ENCODE assay signal across 8 cellular contexts in genomic region chr15:67025719-67026118, GRCh38. TPM values are rescaled to one million over a fixed set of nuclear protein-coding genes. Genes with fewer than 3 reads are reported as not detected.
DNase-seq lines count a peak whose midpoint lies in the region; TF ChIP-seq lines count a peak whose summit lies in the region.

No MANE protein-coding gene starts in this region.

- H3K27ac ChIP-seq in effector memory CD4-positive, alpha-beta T cell (ENCODE audit: insufficient read depth, low read length, poor library complexity, severe bottlenecking) = no peak overlapping the region

- H3K9me3 Mint-ChIP-seq in Calu3 (ENCODE audit: low read depth, unreplicated experiment) = no peaks in the 10 kb centered on the region

- H3K4me1 Mint-ChIP-seq in Calu3 (ENCODE audit: low read depth, unreplicated experiment) = peaks cover 46% of the 10 kb centered on the region

- no peaks in the 10 kb centered on the region for H3K36me3 ChIP-seq in effector memory CD4-positive, alpha-beta T cell (ENCODE audit: control insufficient read depth, insufficient read depth, low read length)

- H3K9me3 ChIP-seq in effector memory CD4-positive, alpha-beta T cell (ENCODE audit: control insufficient read depth, low read length) = no peaks in the 10 kb centered on the region

- intact Hi-C loops in Calu3 (cut with micrococcal nuclease; ENCODE audit: unreplicated experiment) = no loop called here
- intact Hi-C loops in posterior vena cava (cut with DNase I) = loop anchor here in 1 of 2 donors (2.0 kb wide), 1 partner anchor 39 kb away; the partner anchor contains the start of gene SMAD3

- H3K27me3 ChIP-seq in effector memory CD4-positive, alpha-beta T cell (replicated peaks; ENCODE audit: control insufficient read depth, insufficient read depth, low read length, poor library complexity, severe bottlenecking) = no peaks in the 10 kb centered on the region

- BruUV-seq in Calu3 (replicated peaks; lab: Mats Ljungman, UMichigan) = no TSS peak

- TF ChIP-seq CTCF in Calu3 (IDR thresholded peaks at IDR 0.05; ENCODE audit: unreplicated experiment) = no peak

- peak; percentile 40 for DNase-seq in Calu3
- DNase-seq in fibroblast of gingiva (ENCODE audit: low read depth) = peak; percentile 93
- peak; percentile 82 for DNase-seq in posterior vena cava (ENCODE audit: low spot score)
- DNase-seq in GM19240 (ENCODE audit: insufficient read length, low spot score) = no peak
- no peak for DNase-seq in COR-L47 (lab: John Stamatoyannopoulos, UW)
- no peak for DNase-seq in activated T-cell treated with anti-CD3 and anti-CD28 coated beads for 4 hours
- no peak for DNase-seq in effector memory CD4-positive, alpha-beta T cell

- peak overlapping the region; percentile 26 for H3K27ac Mint-ChIP-seq in Calu3 (ENCODE audit: unreplicated experiment)

- H3K36me3 Mint-ChIP-seq in Calu3 (ENCODE audit: insufficient read depth, unreplicated experiment) = peaks cover 8% of the 10 kb centered on the region

- H3K4me3 Mint-ChIP-seq in Calu3 (ENCODE audit: low read depth, unreplicated experiment) = no peak overlapping the region

- H3K4me1 ChIP-seq in effector memory CD4-positive, alpha-beta T cell (ENCODE audit: control insufficient read depth, insufficient read depth, low read length, poor library complexity, severe bottlenecking) = no peaks in the 10 kb centered on the region

- H3K27me3 Mint-ChIP-seq in Calu3 (ENCODE audit: unreplicated experiment) = no peaks in the 10 kb centered on the region

- H3K4me3 ChIP-seq in effector memory CD4-positive, alpha-beta T cell (ENCODE audit: insufficient read depth, low read depth, low read length, poor library complexity, severe bottlenecking) = no peak overlapping the region

- CTCF ChIA-PET in Calu3 (lab: Charles Lee) = interaction anchor here (0.8 to 1.3 kb wide), 4 partner anchors 16 to 123 kb away, joined by 3 to 4 read pairs (median 3); no protein-coding TSS in a partner anchor

TF ChIP-seq in PFSK-1, 5 proteins besides CTCF, POLR2A, EP300 and RAD21:
- TF ChIP-seq POLR2AphosphoS5 (IDR thresholded peaks at IDR 0.05; ENCODE audit: low read depth, low read length) = no peak
- peak in 1 of 2 experiments; percentile 51; a peak in 1 of 4 replicates for TF ChIP-seq REST (IDR thresholded peaks at IDR 0.05; ENCODE audit: insufficient read depth in 1 of 2, low read depth in 2 of 2, low read length in 2 of 2)
- 0 out of 2 replicates have a peak, but pooled peaks have one; percentile 46 for TF ChIP-seq TAF1 (IDR thresholded peaks at IDR 0.05; ENCODE audit: borderline replicate concordance, insufficient read depth, low read length)
- no peak for TF ChIP-seq SIN3A (IDR thresholded peaks at IDR 0.05; ENCODE audit: borderline replicate concordance, insufficient read depth, low read length)
- peak; percentile 37 for TF ChIP-seq FOXP2 (optimal IDR thresholded peaks at IDR 0.05; ENCODE audit: borderline replicate concordance, extremely low read depth, extremely low read length, insufficient read depth)

RNA-seq across cellular contexts. Expression of gene SMAD3, which starts 39.7 kb away (rescaled TPM):
- 121 and 147 TPM in 2 replicates for total RNA-seq in Calu3 (2022)
- 19.5 TPM for polyA plus RNA-seq in PFSK-1 (2012; ENCODE audit: insufficient read length, low read depth)
- total RNA-seq in posterior vena cava = 10 to 100 TPM; 56.3 to 62.7 TPM

Comparison
In these comparisons a context has a peak if more than half of its experiments do, and no peak if none do; other contexts are left out.
1. DNase-seq: peak in Calu3 (single experiment), fibroblast of gingiva (single experiment) and posterior vena cava (single experiment); none in GM19240 (single experiment), COR-L47 (single experiment), activated T-cell treated with anti-CD3 and anti-CD28 coated beads for 4 hours (single experiment) and effector memory CD4-positive, alpha-beta T cell (0 of 3).